10 cellular contexts compared by ENCODE assay signal in genomic region chr10:11533328-11533781, GRCh38.
DNase-seq lines count a peak whose midpoint lies in the region; ATAC-seq, FAIRE-seq and TF ChIP-seq lines count a peak whose summit lies in the region.
"Had no signal": no experiment of that assay in that cellular context is flagged by ENCODE, and none has a peak within 500 bp of the region (broad histone marks: within the 10 kb centered on the region; RNA-seq: fewer than 3 reads in every experiment).

No MANE protein-coding gene starts in this region.

- DNase-seq in AG09309 (ENCODE audit: low read depth) (no peak), H54 (ENCODE audit: insufficient read length, low spot score) (no peak), amniotic epithelial cell (ENCODE audit: low read depth) (peak; percentile 89), islet precursor cell (peak; percentile 59), NOMO-1 treated with DMSO at 0.1 percent for 48 hours (lab: John Stamatoyannopoulos, UW; ENCODE audit: unreplicated experiment) (no peak), mesenteric fat pad (ENCODE audit: low spot score) (no peak), inferior parietal cortex (ENCODE audit: extremely low spot score) (no peak)
- DNase-seq: activated CD8-positive, alpha-beta memory T cell treated with anti-CD3 and anti-CD28 coated beads, Interleukin-2, amount 50 U/mL, for 4 hours; NCI-H2171 had no signal

- no peak overlapping the region for H3K4me3 ChIP-seq in AG09309 (ENCODE audit: control insufficient read depth, low read depth, low read length)

- peak; percentile 43 for TF ChIP-seq CTCF in AG09309 (IDR thresholded peaks at IDR 0.05; ENCODE audit: control insufficient read depth, insufficient read depth, low read depth, low read length, missing control alignments)

- ATAC-seq in HG02571 (IDR thresholded peaks at IDR 0.05; ENCODE audit: unreplicated experiment), result no peak

- FAIRE-seq in H54 (lab: Jason Lieb, UNC), result peak; percentile 82

- no peak for TF ChIP-seq POLR2A in H54 (IDR thresholded peaks at IDR 0.05; ENCODE audit: low read depth, low read length)

Comparison
In these comparisons a context has a peak if more than half of its experiments do, and no peak if none do; other contexts are left out.
1. DNase-seq: peak in amniotic epithelial cell (single experiment) and islet precursor cell (single experiment); none in AG09309 (single experiment), H54 (single experiment), NOMO-1 treated with DMSO at 0.1 percent for 48 hours (single experiment), mesenteric fat pad (single experiment) and inferior parietal cortex (single experiment).